ENCODE assay signal across 1 cellular context in genomic region chrX:108245462-108245861, GRCh38.
TF ChIP-seq lines count a peak whose summit lies in the region.

No MANE protein-coding gene starts in this region.

TF ChIP-seq in GM23338, 12 proteins besides CTCF, POLR2A, EP300 and RAD21 (continued from another document):
- TF ChIP-seq REST (IDR thresholded peaks at IDR 0.05; ENCODE audit: unreplicated experiment) (no peak), EZH2 (IDR thresholded peaks at IDR 0.05; ENCODE audit: low read depth, unreplicated experiment) (no peak), CREB1 (CRISPR knock-in tag; IDR thresholded peaks at IDR 0.05; ENCODE audit: low read depth) (no peak), STAT1 (IDR thresholded peaks at IDR 0.05; ENCODE audit: unreplicated experiment) (no peak), JUNB (IDR thresholded peaks at IDR 0.05; ENCODE audit: unreplicated experiment) (no peak), NANOG (IDR thresholded peaks at IDR 0.05; ENCODE audit: borderline replicate concordance) (no peak), ZNF462 (CRISPR knock-in tag; IDR thresholded peaks at IDR 0.05) (no peak)
